ENCODE assay signal across 10 cellular contexts in the genomic region with DNA sequence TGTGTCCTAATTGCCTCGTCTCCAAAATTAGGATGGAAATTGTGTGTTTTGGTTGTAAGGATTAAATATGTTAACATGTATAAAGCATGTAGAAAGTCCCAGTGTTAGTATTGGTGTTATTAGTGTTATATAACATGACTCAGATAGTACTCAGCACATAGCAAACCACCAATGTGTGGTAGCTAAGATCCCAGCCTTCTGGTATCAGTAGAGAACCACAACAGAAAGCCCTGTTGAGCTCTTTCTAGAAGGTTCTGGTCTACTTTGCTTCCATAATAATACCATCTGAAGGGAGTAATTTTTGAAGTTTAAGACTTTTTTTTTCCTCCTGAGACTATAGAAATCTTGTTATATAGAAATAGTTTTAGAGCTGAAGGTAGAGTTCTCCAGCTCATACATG.
DNase-seq lines count a peak whose midpoint lies in the region; ATAC-seq and TF ChIP-seq lines count a peak whose summit lies in the region.
"Had no signal": no experiment of that assay in that cellular context is flagged by ENCODE, and none has a peak within 500 bp of the region (broad histone marks: within the 10 kb centered on the region; RNA-seq: fewer than 3 reads in every experiment).

No MANE protein-coding gene starts in this region.

- H3K27ac Mint-ChIP-seq in CD8-positive, alpha-beta memory T cell: peak overlapping the region; percentile 87 to 98 (median 94)

- no peak for TF ChIP-seq POLR2A in thyroid gland (IDR thresholded peaks at IDR 0.05)

- peak in 2 of 5 donors; percentile 35 to 51 for DNase-seq in CD8-positive, alpha-beta memory T cell
- peak; percentile 61 for DNase-seq in HT1080 (ENCODE audit: low read depth)
- no peak for DNase-seq in NCI-H345 treated with DMSO at 0.1 percent for 48 hours (lab: John Stamatoyannopoulos, UW; ENCODE audit: unreplicated experiment)
- DNase-seq in thyroid gland: no peak
- DNase-seq in NCI-H2081 treated with DMSO at 0.1 percent for 48 hours (lab: John Stamatoyannopoulos, UW): no peak
- DNase-seq in HK-2 (ENCODE audit: unreplicated experiment): no peak
- DNase-seq: NCI-H446 treated with DMSO at 0.1 percent for 48 hours; stimulated activated CD4-positive, alpha-beta T cell treated with anti-CD3 and anti-CD28 coated beads, Interleukin-2, amount 100 ng/mL, for 48 hours had no signal

- 81 to 91% methylated on average over 1 of the region's 1 CpG for WGBS in thyroid gland, 2 donors

- H3K27me3 ChIP-seq in CD8-positive, alpha-beta memory T cell (ENCODE audit: insufficient read depth, low read length, poor library complexity, severe bottlenecking): no peaks in the 10 kb centered on the region
- H3K27me3 ChIP-seq in thyroid gland: no peaks in the 10 kb centered on the region

- H3K4me1 ChIP-seq in CD8-positive, alpha-beta memory T cell (ENCODE audit: insufficient read depth, low read length): peaks cover 66% of the 10 kb centered on the region
- H3K4me1 ChIP-seq in thyroid gland: peaks cover 17 to 41% of the 10 kb centered on the region in 2 donors

- H3K4me1 Mint-ChIP-seq in CD8-positive, alpha-beta memory T cell: peaks cover 60 to 78% (median 73%) of the 10 kb centered on the region in 3 donors

- H3K4me3 ChIP-seq in CD8-positive, alpha-beta memory T cell (ENCODE audit: low read length): peak overlapping the region; percentile 35
- H3K4me3 ChIP-seq in thyroid gland (replicated peaks in 1 of 3): no peak overlapping the region

- H3K9me3 Mint-ChIP-seq in CD8-positive, alpha-beta memory T cell: no peaks in the 10 kb centered on the region

- peak overlapping the region; percentile 30 to 89 (median 74) for H3K4me3 Mint-ChIP-seq in CD8-positive, alpha-beta memory T cell

- peaks cover 0 to 1% (median 0%) of the 10 kb centered on the region in 3 donors for H3K36me3 Mint-ChIP-seq in CD8-positive, alpha-beta memory T cell

- intact Hi-C loops in thyroid gland (cut with DNase I): no loop called here

- H3K27ac ChIP-seq in CD8-positive, alpha-beta memory T cell (ENCODE audit: low read depth, low read length): peak overlapping the region; percentile 39
- H3K27ac ChIP-seq in cingulate gyrus (ENCODE audit: low read depth, low read length): peak overlapping the region; percentile 79
- no peak overlapping the region for H3K27ac ChIP-seq in thyroid gland

- no peaks in the 10 kb centered on the region for H3K27me3 Mint-ChIP-seq in CD8-positive, alpha-beta memory T cell

- no peaks in the 10 kb centered on the region for H3K9me3 ChIP-seq in CD8-positive, alpha-beta memory T cell (ENCODE audit: low read length)
- no peaks in the 10 kb centered on the region for H3K9me3 ChIP-seq in thyroid gland

- CTCF ChIA-PET in CD8-positive, alpha-beta memory T cell (lab: Charles Lee): interaction anchor here (1.4 to 3.1 kb wide), 7 partner anchors 10 to 171 kb away, joined by 4 to 19 read pairs (median 6); no protein-coding TSS in a partner anchor

- POLR2A ChIA-PET in CD8-positive, alpha-beta memory T cell (lab: Charles Lee): interaction anchor here (0.6 to 1.6 kb wide), 5 partner anchors 11 to 170 kb away, joined by 3 to 4 read pairs (median 3); no protein-coding TSS in a partner anchor

- peak; percentile 43 for ATAC-seq in GM21423 (IDR thresholded peaks at IDR 0.05; ENCODE audit: unreplicated experiment)

- no peaks in the 10 kb centered on the region for H3K36me3 ChIP-seq in CD8-positive, alpha-beta memory T cell (ENCODE audit: insufficient read depth, low read length)
- H3K36me3 ChIP-seq in thyroid gland: no peaks in the 10 kb centered on the region

- no peak for TF ChIP-seq CTCF in thyroid gland (IDR thresholded peaks at IDR 0.05)

Comparison
In these comparisons a context has a peak if more than half of its experiments do, and no peak if none do; other contexts are left out.
1. H3K27ac ChIP-seq: peak in CD8-positive, alpha-beta memory T cell (single experiment) and cingulate gyrus (single experiment); none in thyroid gland (0 of 3).